Comparison of ENCODE assay signal across 6 cellular contexts in genomic region chr6:167088741-167089140, GRCh38. TPM values are rescaled to one million over a fixed set of nuclear protein-coding genes. Genes with fewer than 3 reads are reported as not detected.
"Had no signal": no experiment of that assay in that cellular context is flagged by ENCODE, and none has a peak within 500 bp of the region (broad histone marks: within the 10 kb centered on the region; RNA-seq: fewer than 3 reads in every experiment).

No MANE protein-coding gene starts in this region.

RNA-seq across cellular contexts. Expression of gene CCR6, which starts 34.2 kb away (rescaled TPM):
- total RNA-seq: activated T-helper 2 cell treated with anti-CD3 and anti-CD28 coated beads, Interferon-gamma antibody, Interleukin-2, Interleukin-4, amounts not matched to agents 10 μg/mL and 5 μg/mL and 100 μg/mL, durations not matched to agents 14 hours and 24 hours and 36 hours; ascending aorta; cardiac muscle cell; chondrocyte; MCF 10A; Right ventricle myocardium superior had no signal
- polyA plus RNA-seq: cardiac muscle cell had no signal
